Comparison of ENCODE assay signal across 16 cellular contexts in the genomic region with DNA sequence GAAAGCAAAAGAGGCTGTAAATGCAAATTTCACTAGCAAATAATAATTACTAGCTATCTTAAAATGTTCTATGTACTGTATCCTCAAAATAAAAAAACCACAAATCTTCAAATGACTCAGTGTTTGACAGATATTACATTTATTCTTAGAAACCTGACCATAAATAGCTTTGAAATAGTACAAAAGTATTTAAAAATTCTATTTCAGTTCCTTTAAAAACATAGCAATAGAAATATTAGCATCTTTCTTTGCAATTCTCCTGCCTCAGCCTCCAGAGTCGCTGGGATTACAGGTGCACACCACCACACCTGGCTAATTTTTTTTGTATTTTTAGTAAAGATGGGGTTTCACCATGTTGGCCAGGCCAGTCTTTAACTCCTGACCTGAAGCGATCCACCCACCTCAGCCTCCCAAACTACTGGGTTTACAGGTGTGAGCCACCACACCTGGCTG. TPM values are rescaled to one million over a fixed set of nuclear protein-coding genes. Genes with fewer than 3 reads are reported as not detected.
DNase-seq lines count a peak whose midpoint lies in the region; ATAC-seq and TF ChIP-seq lines count a peak whose summit lies in the region.
"Had no signal": no experiment of that assay in that cellular context is flagged by ENCODE, and none has a peak within 500 bp of the region (broad histone marks: within the 10 kb centered on the region; RNA-seq: fewer than 3 reads in every experiment).

No MANE protein-coding gene starts in this region.

- peak; percentile 31 for DNase-seq in MV-4-11 (lab: John Stamatoyannopoulos, UW)
- DNase-seq in omental fat pad (ENCODE audit: low spot score), result no peak
- no peak for DNase-seq in stimulated activated naive CD4-positive, alpha-beta T cell treated with Interleukin-2 at 50 U/mL for 16 hours (lab: John Stamatoyannopoulos, UW)
- no peak for DNase-seq in MG63
- DNase-seq in activated gamma-delta T cell (lab: John Stamatoyannopoulos, UW), result no peak
- DNase-seq: foreskin melanocyte, GF-D8, naive B cell, NCI-H2081, PC-3 had no signal

- peak; percentile 87 for ATAC-seq in GM18511 (IDR thresholded peaks at IDR 0.05; ENCODE audit: unreplicated experiment)
- ATAC-seq in GM21390 (IDR thresholded peaks at IDR 0.05; ENCODE audit: unreplicated experiment), result peak; percentile 92
- peak; percentile 82 for ATAC-seq in HG02981 (IDR thresholded peaks at IDR 0.05; ENCODE audit: unreplicated experiment)
- ATAC-seq in omental fat pad (ENCODE audit: low FRiP score), result no peak
- ATAC-seq: K562, PC-3, sciatic nerve had no signal

- no peak overlapping the region for H3K4me3 ChIP-seq in MG63
- H3K4me3 ChIP-seq: BLaER1, K562 had no signal

- peaks cover 70% of the 10 kb centered on the region for H3K36me3 ChIP-seq in MG63

- no peak for TF ChIP-seq CTCF in omental fat pad (IDR thresholded peaks at IDR 0.05)

- no peaks in the 10 kb centered on the region for H3K27me3 ChIP-seq in MG63
- H3K27me3 ChIP-seq: BLaER1 had no signal

- H3K9me3 ChIP-seq in MG63, result no peaks in the 10 kb centered on the region
- H3K9me3 ChIP-seq: BLaER1 had no signal

RNA-seq across cellular contexts. Expression of a gene that starts 50.6 kb away (rescaled TPM):
- total RNA-seq in omental fat pad, result 10 to 100 TPM; 26.9 to 36.4 (median 29.4) TPM
- 55.0 and 63.8 TPM in 2 replicates for total RNA-seq in MG63 (2014; rRNA removed; shearing (Covaris generic); ENCODE audit: low replicate concordance)
